8 cellular contexts compared by ENCODE assay signal in genomic region chr1:28247603-28248272, GRCh38. TPM values are rescaled to one million over a fixed set of nuclear protein-coding genes. Genes with fewer than 3 reads are reported as not detected.
DNase-seq lines count a peak whose midpoint lies in the region; ATAC-seq and TF ChIP-seq lines count a peak whose summit lies in the region.

No MANE protein-coding gene starts in this region.

- intact Hi-C loops in CD4-positive, alpha-beta memory T cell (cut with micrococcal nuclease): loop anchor here (1.0 to 5.0 kb wide), 12 partner anchors 12 to 933 kb away; partner anchors contain the start of genes MED18, RCC1, RNU11 and SESN2

- H3K27me3 ChIP-seq in CD4-positive, alpha-beta memory T cell (ENCODE audit: insufficient read depth, low read length): no peaks in the 10 kb centered on the region
- H3K27me3 ChIP-seq in OCI-LY3 (ENCODE audit: low read depth, low read length) (no peaks in the 10 kb centered on the region), ectodermal cell (ENCODE audit: control insufficient read depth, insufficient read depth, low read length, poor library complexity, severe bottlenecking) (no peaks in the 10 kb centered on the region), neuronal stem cell (ENCODE audit: control insufficient read depth in 3 of 3, insufficient read depth in 3 of 3, low read depth in 1 of 3, low read length in 3 of 3) (no peaks in the 10 kb centered on the region)

- peak overlapping the region; percentile 83 for H3K27ac ChIP-seq in CD4-positive, alpha-beta memory T cell (ENCODE audit: low read depth, low read length)
- H3K27ac ChIP-seq in OCI-LY3 (ENCODE audit: low read length) (peak overlapping the region; percentile 31), ectodermal cell (ENCODE audit: insufficient read depth, low read depth, low read length, poor library complexity, severe bottlenecking) (peak overlapping the region; percentile 69), neuronal stem cell (replicated peaks; ENCODE audit: low read length) (peak overlapping the region; percentile 13)

- no peaks in the 10 kb centered on the region for H3K9me3 Mint-ChIP-seq in CD4-positive, alpha-beta memory T cell

- H2BK120ac ChIP-seq in neuronal stem cell (ENCODE audit: low read depth, low read length): no peak overlapping the region

- H3K23ac ChIP-seq in neuronal stem cell (ENCODE audit: low read depth, low read length, poor library complexity): no peak overlapping the region

- 83 to 88% methylated on average over 11 of the region's 11 CpGs for WGBS in ectodermal cell, 2 experiments
- WGBS in neuronal stem cell (ENCODE audit: extremely low coverage in 2 of 2, insufficient read length in 2 of 2, insufficient replicate concordance in 1 of 2), 2 donors: no CpG with 5 or more reads among the region's 11 CpGs

- peak overlapping the region; percentile 25 to 44 for H3K4me3 ChIP-seq in CD4-positive, alpha-beta memory T cell (ENCODE audit: low read length in 2 of 2)
- peak overlapping the region; percentile 77 for H3K4me3 ChIP-seq in OCI-LY3 (ENCODE audit: low read length)
- H3K4me3 ChIP-seq in ectodermal cell (ENCODE audit: insufficient read depth, low read depth, low read length): no peak overlapping the region
- H3K4me3 ChIP-seq in neuronal stem cell (ENCODE audit: low read length in 2 of 2): peak overlapping the region in 1 of 2 donors; percentile 37

- POLR2A ChIA-PET in CD4-positive, alpha-beta memory T cell (lab: Charles Lee; ENCODE audit: partially characterized antibody): interaction anchor here (1.0 to 8.9 kb wide), 17 partner anchors 12 to 422 kb away, joined by 3 to 197 read pairs (median 8); partner anchors contain the start of genes ATP5IF1, DNAJC8, EYA3 and MED18

- no peaks in the 10 kb centered on the region for H3K9me3 ChIP-seq in CD4-positive, alpha-beta memory T cell (ENCODE audit: control insufficient read depth in 1 of 2, low read length in 2 of 2)
- no peaks in the 10 kb centered on the region for H3K9me3 ChIP-seq in OCI-LY3 (ENCODE audit: insufficient read depth, low read length)
- no peaks in the 10 kb centered on the region for H3K9me3 ChIP-seq in ectodermal cell (ENCODE audit: control insufficient read depth, low read length)
- H3K9me3 ChIP-seq in neuronal stem cell (replicated peaks in 1 of 2; ENCODE audit: control insufficient read depth in 2 of 2, insufficient read depth in 1 of 2, low read depth in 1 of 2, low read length in 2 of 2): no peaks in the 10 kb centered on the region

- peak overlapping the region; percentile 88 to 99 (median 94) for H3K27ac Mint-ChIP-seq in CD4-positive, alpha-beta memory T cell

- H2BK5ac ChIP-seq in neuronal stem cell (ENCODE audit: low read length): no peak overlapping the region

- H3K4me3 Mint-ChIP-seq in CD4-positive, alpha-beta memory T cell: peak overlapping the region; percentile 77 to 96 (median 90)

- H4K8ac ChIP-seq in neuronal stem cell (ENCODE audit: low read depth, low read length): no peak overlapping the region

- no peak overlapping the region for H2BK15ac ChIP-seq in neuronal stem cell (ENCODE audit: low read length)

- H3K4ac ChIP-seq in neuronal stem cell (ENCODE audit: low read length): no peak overlapping the region

- no peaks in the 10 kb centered on the region for H3K27me3 Mint-ChIP-seq in CD4-positive, alpha-beta memory T cell

- H3K4me1 ChIP-seq in CD4-positive, alpha-beta memory T cell (ENCODE audit: insufficient read depth, low read length): peaks cover 64% of the 10 kb centered on the region
- H3K4me1 ChIP-seq in OCI-LY3 (ENCODE audit: low read length) (peaks cover 41% of the 10 kb centered on the region), ectodermal cell (ENCODE audit: control insufficient read depth, insufficient read depth, low read length) (peaks cover 19% of the 10 kb centered on the region), neuronal stem cell (ENCODE audit: control insufficient read depth in 2 of 2, insufficient read depth in 1 of 2, low read depth in 1 of 2, low read length in 2 of 2) (peaks cover 8% of the 10 kb centered on the region in 2 donors)

- ATAC-seq in HG03521 (IDR thresholded peaks at IDR 0.05; ENCODE audit: unreplicated experiment): no peak

- no peaks in the 10 kb centered on the region for H3K36me3 ChIP-seq in CD4-positive, alpha-beta memory T cell (ENCODE audit: insufficient read depth, low read length)
- H3K36me3 ChIP-seq in OCI-LY3 (replicated peaks; ENCODE audit: low read depth, low read length) (no peaks in the 10 kb centered on the region), ectodermal cell (ENCODE audit: control insufficient read depth, insufficient read depth, low read length) (no peaks in the 10 kb centered on the region), neuronal stem cell (replicated peaks in 1 of 2; ENCODE audit: control insufficient read depth in 2 of 2, insufficient read depth in 2 of 2, low read length in 2 of 2) (peaks cover 0 to 3% of the 10 kb centered on the region in 2 donors)

- CTCF ChIA-PET in CD4-positive, alpha-beta memory T cell (lab: Charles Lee; ENCODE audit: partially characterized antibody): interaction anchor here (1.1 to 5.5 kb wide), 43 partner anchors 9 to 629 kb away, joined by 3 to 67 read pairs (median 5); partner anchors contain the start of genes ATP5IF1, DNAJC8, MED18 and RCC1

- H3K36me3 Mint-ChIP-seq in CD4-positive, alpha-beta memory T cell: peaks cover 0 to 3% of the 10 kb centered on the region in 2 donors

- H3K4me2 ChIP-seq in OCI-LY3 (ENCODE audit: low read length): peak overlapping the region; percentile 92
- no peak overlapping the region for H3K4me2 ChIP-seq in neuronal stem cell (ENCODE audit: insufficient read depth, low read length, poor library complexity, severe bottlenecking)

- H3K79me1 ChIP-seq in neuronal stem cell (ENCODE audit: low read depth, low read length): no peaks in the 10 kb centered on the region

- peak overlapping the region; percentile 64 for H2AFZ ChIP-seq in OCI-LY3 (ENCODE audit: low read depth, low read length)
- H2AFZ ChIP-seq in neuronal stem cell (ENCODE audit: low read length): peak overlapping the region; percentile 87

- TF ChIP-seq CTCF in OCI-LY3 (IDR thresholded peaks at IDR 0.05; ENCODE audit: low read depth, low read length): no peak

- no peaks in the 10 kb centered on the region for H3K79me2 ChIP-seq in OCI-LY3 (ENCODE audit: low read length)

- H3K18ac ChIP-seq in neuronal stem cell (ENCODE audit: low read length): no peak overlapping the region

- no peaks in the 10 kb centered on the region for H4K20me1 ChIP-seq in OCI-LY3 (ENCODE audit: insufficient read depth, low read length)

- no peak overlapping the region for H4K91ac ChIP-seq in neuronal stem cell (ENCODE audit: low read depth, low read length, poor library complexity)

- peaks cover 38 to 63% (median 53%) of the 10 kb centered on the region in 4 donors for H3K4me1 Mint-ChIP-seq in CD4-positive, alpha-beta memory T cell

- no peak overlapping the region for H2AK5ac ChIP-seq in neuronal stem cell (ENCODE audit: low read depth, low read length)

- no peak overlapping the region for H2BK12ac ChIP-seq in neuronal stem cell (ENCODE audit: low read length)

- no peak for DNase-seq in CD4-positive, alpha-beta memory T cell
- DNase-seq in neuronal stem cell (ENCODE audit: low spot score) (no peak), NAMALWA (ENCODE audit: low spot score) (no peak), germinal center (ENCODE audit: low spot score) (no peak)
- DNase-seq in activated effector memory CD4-positive, alpha-beta T cell treated with anti-CD3 and anti-CD28 coated beads, Interleukin-2, amount 50 U/mL, for 16 hours: no peak

- H3K9ac ChIP-seq in OCI-LY3 (ENCODE audit: low read length) (peak overlapping the region; percentile 54), neuronal stem cell (ENCODE audit: low read depth, low read length, poor library complexity) (no peak overlapping the region)

- H3K14ac ChIP-seq in neuronal stem cell (ENCODE audit: low read length): no peak overlapping the region

RNA-seq across cellular contexts. Expression of gene SESN2, which starts 11.6 kb away (rescaled TPM):
- total RNA-seq in CD4-positive, alpha-beta memory T cell: 1 to 10 TPM; 5.7 to 6.4 TPM
- 1 to 10 TPM; 3.5 to 7.6 TPM for polyA plus RNA-seq in CD4-positive, alpha-beta memory T cell
- polyA plus RNA-seq in ectodermal cell (2013, experiment 1 of 4): 18.4 TPM
- 19.7 TPM for polyA plus RNA-seq in ectodermal cell (2013, experiment 2 of 4)
- 14.4 TPM for polyA plus RNA-seq in ectodermal cell (2013, experiment 3 of 4)
- 17.9 TPM for polyA plus RNA-seq in ectodermal cell (2013, experiment 4 of 4)
- 15.8 TPM for polyA plus RNA-seq in neuronal stem cell (2013, experiment 1 of 2)
- 15.7 TPM for polyA plus RNA-seq in neuronal stem cell (2013, experiment 2 of 2)

RNA-seq across cellular contexts. Expression of gene ATP5IF1, which starts 11.8 kb away (rescaled TPM):
- 100 to 1,000 TPM; 111 TPM for total RNA-seq in CD4-positive, alpha-beta memory T cell
- 100 to 1,000 TPM; 383 to 743 TPM for polyA plus RNA-seq in CD4-positive, alpha-beta memory T cell
- 221 TPM for polyA plus RNA-seq in ectodermal cell (2013, experiment 1 of 4)
- 196 TPM for polyA plus RNA-seq in ectodermal cell (2013, experiment 2 of 4)
- 259 TPM for polyA plus RNA-seq in ectodermal cell (2013, experiment 3 of 4)
- polyA plus RNA-seq in ectodermal cell (2013, experiment 4 of 4): 311 TPM
- polyA plus RNA-seq in neuronal stem cell (2013, experiment 1 of 2): 448 TPM
- 456 TPM for polyA plus RNA-seq in neuronal stem cell (2013, experiment 2 of 2)

RNA-seq across cellular contexts. Expression of gene DNAJC8, which starts 14.9 kb away (rescaled TPM):
- total RNA-seq in CD4-positive, alpha-beta memory T cell: 10 to 100 TPM; 71.5 to 78.1 TPM
- 100 to 1,000 TPM; 148 to 199 TPM for polyA plus RNA-seq in CD4-positive, alpha-beta memory T cell
- 161 TPM for polyA plus RNA-seq in ectodermal cell (2013, experiment 1 of 4)
- 152 TPM for polyA plus RNA-seq in ectodermal cell (2013, experiment 2 of 4)
- polyA plus RNA-seq in ectodermal cell (2013, experiment 3 of 4): 143 TPM
- polyA plus RNA-seq in ectodermal cell (2013, experiment 4 of 4): 159 TPM
- 158 TPM for polyA plus RNA-seq in neuronal stem cell (2013, experiment 1 of 2)
- polyA plus RNA-seq in neuronal stem cell (2013, experiment 2 of 2): 155 TPM

Comparison
In these comparisons a context has a peak if more than half of its experiments do, and no peak if none do; other contexts are left out.
1. H3K27ac ChIP-seq: peak in every context shown above with its lines; median percentile 83 in CD4-positive, alpha-beta memory T cell; 69 in ectodermal cell; 31 in OCI-LY3; 13 in neuronal stem cell.